Comparison of ENCODE assay signal across 8 cellular contexts in genomic region chr6:32984639-32985389, GRCh38. TPM values are rescaled to one million over a fixed set of nuclear protein-coding genes. Genes with fewer than 3 reads are reported as not detected.
A peak's percentile ranks its signal among the peaks of the same experiment; 100 is the strongest.
DNase-seq lines count a peak whose midpoint lies in the region; ATAC-seq and TF ChIP-seq lines count a peak whose summit lies in the region.

No MANE protein-coding gene starts in this region.

- H3K36me3 ChIP-seq in colonic mucosa (peaks cover 12% of the 10 kb centered on the region), right lobe of liver (peaks cover 11 to 27% (median 19%) of the 10 kb centered on the region in 4 donors)

- ATAC-seq in HG03460 (IDR thresholded peaks at IDR 0.05; ENCODE audit: unreplicated experiment) (peak; percentile 50), right lobe of liver (peak; percentile 90 to 97 (median 93))

- TF ChIP-seq POLR2A in right lobe of liver (IDR thresholded peaks at IDR 0.05) = no peak

- 11% methylated on average over 9 of the region's 9 CpGs for WGBS in right lobe of liver (ENCODE audit: insufficient coverage, low coverage, low lambda C conversion rate, missing lambda C conversion rate)

- H3K27ac ChIP-seq in colonic mucosa (peak overlapping the region; percentile 20), right lobe of liver (no peak overlapping the region)

- intact Hi-C loops in colonic mucosa (cut with DNase I) = loop anchor here (1.0 kb wide), 1 partner anchor 101 kb away; no protein-coding TSS in a partner anchor
- intact Hi-C loops in right lobe of liver (cut with DNase I) = no loop called here

- H3K4me1 ChIP-seq in colonic mucosa (peaks cover 26% of the 10 kb centered on the region), right lobe of liver (peaks cover 0 to 22% (median 5%) of the 10 kb centered on the region in 4 donors)

- H3K9ac ChIP-seq in colonic mucosa (ENCODE audit: low read depth in 2 of 2, low read length in 2 of 2) = peak overlapping the region in 1 of 2 donors; percentile 1

- DNase-seq in G401 (ENCODE audit: low spot score) (peak; percentile 95), NCI-H69 (lab: John Stamatoyannopoulos, UW) (peak; percentile 97), colonic mucosa (peak; percentile 97), right lobe of liver (peak; percentile 89 to 92 (median 91)), cortex of kidney (lab: John Stamatoyannopoulos, UW) (no peak)
- DNase-seq in activated CD4-positive, alpha-beta T cell treated with anti-CD3 and anti-CD28 coated beads for 48 hours = peak; percentile 93
- DNase-seq in stimulated activated CD4-positive, alpha-beta T cell treated with anti-CD3 and anti-CD28 coated beads, TNF-alpha, amount 100 ng/mL, for 48 hours (ENCODE audit: low read depth in 3 of 3) = peak; percentile 75 to 87 (median 85)

- H3K27me3 ChIP-seq in colonic mucosa = no peaks in the 10 kb centered on the region
- no peaks in the 10 kb centered on the region for H3K27me3 ChIP-seq in right lobe of liver

- H3K4me3 ChIP-seq in colonic mucosa (no peak overlapping the region), right lobe of liver (no peak overlapping the region)

- peak; percentile 91 for TF ChIP-seq CTCF in colonic mucosa (IDR thresholded peaks at IDR 0.05)
- TF ChIP-seq CTCF in right lobe of liver (IDR thresholded peaks at IDR 0.05) = peak; percentile 82 to 93 (median 90)

- in situ Hi-C loops in G401 (cut with HindIII; ENCODE audit: low sequenced_read_pairs) = no loop called here

- H3K9me3 ChIP-seq in colonic mucosa (no peaks in the 10 kb centered on the region), right lobe of liver (no peaks in the 10 kb centered on the region)

RNA-seq across cellular contexts. Expression of gene BRD2, which starts 16.4 kb away (rescaled TPM):
- 96.4 and 172 TPM in 2 replicates for total RNA-seq in G401 (2014; rRNA removed; shearing (Covaris generic))
- total RNA-seq in colonic mucosa (100 to 1,000 TPM; 149 to 167 TPM), right lobe of liver (100 to 1,000 TPM in 1 of 6 experiments, 10 to 100 TPM in 5; 66.3 to 111 (median 73.7) TPM)

RNA-seq across cellular contexts. Expression of gene HLA-DOA, which starts 24.6 kb away (rescaled TPM):
- 1.4 and 1.7 TPM in 2 replicates for total RNA-seq in G401 (2014; rRNA removed; shearing (Covaris generic))
- 1 to 10 TPM; 1.6 to 4.3 TPM for total RNA-seq in colonic mucosa
- total RNA-seq in right lobe of liver = 1 to 10 TPM in 5 of 6 experiments, under 1 TPM in 1; 0.37 to 3.3 (median 1.2) TPM

RNA-seq across cellular contexts. Expression of gene HLA-DMA, which starts 31.9 kb away (rescaled TPM):
- total RNA-seq in G401 (2014; rRNA removed; shearing (Covaris generic)) = 11.4 and 15.8 TPM in 2 replicates
- total RNA-seq in colonic mucosa (10 to 100 TPM; 14.5 to 26.1 TPM), right lobe of liver (10 to 100 TPM in 4 of 6 experiments, 1 to 10 TPM in 2; 6.9 to 26.2 (median 10.7) TPM)

RNA-seq across cellular contexts. Expression of gene HLA-DMB, which starts 44.0 kb away (rescaled TPM):
- total RNA-seq in G401 (2014; rRNA removed; shearing (Covaris generic)) = 3.2 and 8.0 TPM in 2 replicates
- total RNA-seq in colonic mucosa (10 to 100 TPM in 1 of 2 donors, 1 to 10 TPM in 1; 6.7 to 28.8 TPM), right lobe of liver (10 to 100 TPM in 1 of 6 experiments, 1 to 10 TPM in 5; 1.8 to 22.0 (median 6.5) TPM)
